1 cellular context compared by ENCODE assay signal in genomic region chr15:86876387-86876786, GRCh38.
TF ChIP-seq lines count a peak whose summit lies in the region.

No MANE protein-coding gene starts in this region.

TF ChIP-seq in SK-N-SH treated with all-trans-retinoic acid at 6 μM for 48 hours, 23 proteins besides CTCF, POLR2A, EP300 and RAD21 (continued from another document):
- TF ChIP-seq, protein P1, sequence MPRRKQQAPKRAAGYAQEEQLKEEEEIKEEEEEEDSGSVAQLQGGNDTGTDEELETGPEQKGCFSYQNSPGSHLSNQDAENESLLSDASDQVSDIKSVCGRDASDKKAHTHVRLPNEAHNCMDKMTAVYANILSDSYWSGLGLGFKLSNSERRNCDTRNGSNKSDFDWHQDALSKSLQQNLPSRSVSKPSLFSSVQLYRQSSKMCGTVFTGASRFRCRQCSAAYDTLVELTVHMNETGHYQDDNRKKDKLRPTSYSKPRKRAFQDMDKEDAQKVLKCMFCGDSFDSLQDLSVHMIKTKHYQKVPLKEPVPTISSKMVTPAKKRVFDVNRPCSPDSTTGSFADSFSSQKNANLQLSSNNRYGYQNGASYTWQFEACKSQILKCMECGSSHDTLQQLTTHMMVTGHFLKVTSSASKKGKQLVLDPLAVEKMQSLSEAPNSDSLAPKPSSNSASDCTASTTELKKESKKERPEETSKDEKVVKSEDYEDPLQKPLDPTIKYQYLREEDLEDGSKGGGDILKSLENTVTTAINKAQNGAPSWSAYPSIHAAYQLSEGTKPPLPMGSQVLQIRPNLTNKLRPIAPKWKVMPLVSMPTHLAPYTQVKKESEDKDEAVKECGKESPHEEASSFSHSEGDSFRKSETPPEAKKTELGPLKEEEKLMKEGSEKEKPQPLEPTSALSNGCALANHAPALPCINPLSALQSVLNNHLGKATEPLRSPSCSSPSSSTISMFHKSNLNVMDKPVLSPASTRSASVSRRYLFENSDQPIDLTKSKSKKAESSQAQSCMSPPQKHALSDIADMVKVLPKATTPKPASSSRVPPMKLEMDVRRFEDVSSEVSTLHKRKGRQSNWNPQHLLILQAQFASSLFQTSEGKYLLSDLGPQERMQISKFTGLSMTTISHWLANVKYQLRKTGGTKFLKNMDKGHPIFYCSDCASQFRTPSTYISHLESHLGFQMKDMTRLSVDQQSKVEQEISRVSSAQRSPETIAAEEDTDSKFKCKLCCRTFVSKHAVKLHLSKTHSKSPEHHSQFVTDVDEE (CRISPR knock-in tag; IDR thresholded peaks at IDR 0.05): no peak
TF ChIP-seq in SK-N-SH treated with all-trans-retinoic acid at 6 μM for 48 hours: peak in this region for 0.
